ENCODE assay signal across 26 cellular contexts in the genomic region with DNA sequence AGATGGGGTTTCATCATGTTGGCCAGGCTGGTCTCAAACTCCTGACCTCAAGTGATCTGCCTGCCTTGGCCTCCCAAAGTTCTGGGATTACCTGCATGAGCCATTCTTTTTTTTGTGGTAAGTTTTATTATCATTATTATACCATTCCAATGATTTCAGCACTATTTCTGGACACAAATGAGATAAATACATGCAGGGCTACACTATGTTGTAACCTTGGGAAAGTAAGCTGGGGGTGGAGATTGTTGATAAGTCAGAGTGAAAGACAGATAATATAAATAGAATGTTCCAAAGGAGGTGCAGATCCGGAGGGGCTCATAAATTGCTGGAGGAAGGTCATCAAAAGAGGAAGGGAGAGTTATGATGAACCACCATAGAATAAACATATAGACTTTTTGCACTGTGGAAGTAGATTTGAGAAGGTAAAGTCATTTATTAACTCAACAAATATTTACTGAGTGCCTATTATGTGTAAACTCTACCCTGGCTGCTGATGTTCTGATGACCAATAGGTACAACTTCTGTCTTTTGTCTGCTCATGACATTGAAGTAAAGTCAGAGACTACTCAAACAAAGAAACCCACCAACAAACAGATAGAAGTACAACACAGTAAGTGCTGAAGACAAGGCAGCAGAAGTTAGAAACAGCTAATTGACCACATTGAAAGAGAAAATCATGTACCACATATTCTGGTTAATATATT.
DNase-seq lines count a peak whose midpoint lies in the region; ATAC-seq and TF ChIP-seq lines count a peak whose summit lies in the region.
"Had no signal": no experiment of that assay in that cellular context is flagged by ENCODE, and none has a peak within 500 bp of the region (broad histone marks: within the 10 kb centered on the region; RNA-seq: fewer than 3 reads in every experiment).

No MANE protein-coding gene starts in this region.

- no peak overlapping the region for H3K27ac ChIP-seq in A673 (ENCODE audit: low read depth, low read length, poor library complexity, severe bottlenecking)
- H3K27ac ChIP-seq: neural progenitor cell, parathyroid adenoma, spleen had no signal

- no peak overlapping the region for H3K4me3 ChIP-seq in A673 (ENCODE audit: low read depth, low read length, poor library complexity, severe bottlenecking)
- H3K4me3 ChIP-seq: MG63, neural progenitor cell, spleen had no signal

- H3K4me1 Mint-ChIP-seq in natural killer cell: no peaks in the 10 kb centered on the region
- H3K4me1 Mint-ChIP-seq: endodermal cell had no signal

- peaks cover 9% of the 10 kb centered on the region for H3K27me3 ChIP-seq in A673 (replicated peaks; ENCODE audit: insufficient read depth, low read depth, low read length, poor library complexity)
- H3K27me3 ChIP-seq: neural progenitor cell, spleen had no signal

- no peak for DNase-seq in left lobe of liver (ENCODE audit: low spot score)
- no peak for DNase-seq in A673 (ENCODE audit: low spot score)
- no peak for DNase-seq in activated effector memory CD4-positive, alpha-beta T cell treated with Interleukin-2 at 50 U/mL for 16 hours
- DNase-seq in KG1 (lab: John Stamatoyannopoulos, UW): no peak
- no peak for DNase-seq in natural killer cell
- DNase-seq: activated CD4-positive, alpha-beta T cell treated with anti-CD3 and anti-CD28 coated beads for 1 hour; activated T-cell treated with anti-CD3 and anti-CD28 coated beads, Interleukin-2, amount 50 U/mL, for 24 hours; central memory CD4-positive, alpha-beta T cell; endodermal cell; GDM1; KBM-7; mammary epithelial cell; MG63; NCI-H2081 treated with DMSO at 0.1 percent for 48 hours; NCI-H226; right cardiac atrium; SK-N-SH; spleen had no signal

- H3K9me3 ChIP-seq in A673 (ENCODE audit: low read depth, low read length, poor library complexity, severe bottlenecking): no peaks in the 10 kb centered on the region
- H3K9me3 ChIP-seq: MG63, SK-N-SH, spleen had no signal

- no peaks in the 10 kb centered on the region for H3K4me1 ChIP-seq in A673 (ENCODE audit: insufficient read depth, low read length, poor library complexity, severe bottlenecking)
- H3K4me1 ChIP-seq: parathyroid adenoma, spleen had no signal

- H3K27ac Mint-ChIP-seq in natural killer cell: no peak overlapping the region
- H3K27ac Mint-ChIP-seq: activated T-cell treated with anti-CD3 and anti-CD28 coated beads, Interleukin-2, amount 50 U/mL, for 24 hours; endodermal cell; neural progenitor cell; T-helper 1 cell treated with Interleukin-12 subunit alpha and Interleukin-12 subunit beta and Interleukin-4 antibody, amounts not matched to agents 30 μg/mL and 1 μg/mL, for 36 hours; type B pancreatic cell had no signal

- TF ChIP-seq CTCF in A673 (conservative IDR thresholded peaks at IDR 0.05; ENCODE audit: low read depth, low read length) (no peak), natural killer cell (IDR thresholded peaks at IDR 0.05) (no peak)

- H3K9me3 Mint-ChIP-seq in natural killer cell: peaks cover 0 to 2% of the 10 kb centered on the region in 2 donors
- H3K9me3 Mint-ChIP-seq: endodermal cell; neural progenitor cell; T-helper 1 cell treated with Interleukin-12 subunit alpha and Interleukin-12 subunit beta and Interleukin-4 antibody, amounts not matched to agents 30 μg/mL and 1 μg/mL, for 36 hours had no signal

- CTCF ChIA-PET in A673 (lab: Charles Lee): no interaction called here

- H3K36me3 ChIP-seq in A673 (ENCODE audit: insufficient read depth, low read length, poor library complexity, severe bottlenecking): no peaks in the 10 kb centered on the region
- H3K36me3 ChIP-seq: MG63, neural progenitor cell, spleen had no signal

- ATAC-seq in GM18517 (IDR thresholded peaks at IDR 0.05; ENCODE audit: unreplicated experiment) (peak; percentile 58), GM19452 (IDR thresholded peaks at IDR 0.05; ENCODE audit: unreplicated experiment) (peak; percentile 58), HG03175 (IDR thresholded peaks at IDR 0.05; ENCODE audit: unreplicated experiment) (peak; percentile 38), left lobe of liver (peak; percentile 79), natural killer cell (no peak)
- ATAC-seq: HCT116, right cardiac atrium had no signal

- H3K27me3 Mint-ChIP-seq in natural killer cell (ENCODE audit: low read depth in 2 of 2): no peaks in the 10 kb centered on the region
- H3K27me3 Mint-ChIP-seq: activated T-cell treated with anti-CD3 and anti-CD28 coated beads, Interleukin-2, amount 50 U/mL, for 24 hours; type B pancreatic cell had no signal

- intact Hi-C loops in A673 (cut with micrococcal nuclease; ENCODE audit: unreplicated experiment): no loop called here
- intact Hi-C loops in natural killer cell (cut with micrococcal nuclease): no loop called here

- no peak overlapping the region for H3K4me3 Mint-ChIP-seq in natural killer cell
- H3K4me3 Mint-ChIP-seq: activated T-cell treated with anti-CD3 and anti-CD28 coated beads, Interleukin-2, amount 50 U/mL, for 24 hours; endodermal cell; neural progenitor cell; T-helper 1 cell treated with Interleukin-12 subunit alpha and Interleukin-12 subunit beta and Interleukin-4 antibody, amounts not matched to agents 30 μg/mL and 1 μg/mL, for 36 hours; type B pancreatic cell had no signal

- POLR2A ChIA-PET in A673 (lab: Charles Lee; ENCODE audit: low non-redundant PET): no interaction called here

- no peaks in the 10 kb centered on the region for H3K36me3 Mint-ChIP-seq in natural killer cell
- H3K36me3 Mint-ChIP-seq: type B pancreatic cell had no signal

- BruUV-seq in A673 (replicated peaks; lab: Mats Ljungman, UMichigan): no TSS peak

Comparison
In these comparisons a context has a peak if more than half of its experiments do, and no peak if none do; other contexts are left out.
1. ATAC-seq: peak in GM18517 (single experiment), GM19452 (single experiment), HG03175 (single experiment) and left lobe of liver (single experiment); none in natural killer cell (0 of 3).